Comparison of ENCODE assay signal across 14 cellular contexts in the genomic region with DNA sequence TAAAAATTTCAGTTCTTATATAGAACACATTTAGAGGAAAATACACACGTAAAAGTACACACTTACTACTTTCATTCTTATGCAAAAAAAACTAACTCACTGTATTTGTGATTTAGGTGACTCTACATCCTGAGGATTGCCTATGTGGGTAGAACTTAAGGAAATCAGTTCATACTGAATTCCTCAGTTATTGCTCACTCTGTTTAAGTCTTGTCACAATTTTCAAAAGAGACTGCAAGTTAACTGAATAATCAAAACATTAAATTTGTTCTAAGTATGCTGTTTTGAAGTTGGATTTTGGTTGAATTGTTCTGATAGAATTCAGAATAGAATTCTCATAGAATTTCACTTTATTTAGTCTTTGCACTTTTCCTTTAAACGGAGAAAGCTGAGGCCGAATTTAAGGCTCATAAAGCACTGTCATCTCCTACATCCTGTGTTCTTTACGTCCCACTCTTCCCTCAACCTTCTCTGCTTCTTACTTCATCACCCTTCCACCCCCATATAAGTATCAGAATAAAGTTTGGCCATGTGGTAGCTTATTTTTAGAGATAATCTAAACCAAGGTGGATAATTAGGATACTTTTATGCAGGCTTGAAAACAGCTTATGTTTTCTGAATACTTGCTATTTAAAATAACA. TPM values are rescaled to one million over a fixed set of nuclear protein-coding genes. Genes with fewer than 3 reads are reported as not detected.
DNase-seq lines count a peak whose midpoint lies in the region; ATAC-seq, FAIRE-seq and TF ChIP-seq lines count a peak whose summit lies in the region.
"Had no signal": no experiment of that assay in that cellular context is flagged by ENCODE, and none has a peak within 500 bp of the region (broad histone marks: within the 10 kb centered on the region; RNA-seq: fewer than 3 reads in every experiment).

No MANE protein-coding gene starts in this region.

- peaks cover 57% of the 10 kb centered on the region for H3K79me2 ChIP-seq in PC-9 (ENCODE audit: low read depth)
- H3K79me2 ChIP-seq in endothelial cell of umbilical vein (ENCODE audit: control insufficient read depth, insufficient read depth, low read length), result peaks cover 31% of the 10 kb centered on the region
- H3K79me2 ChIP-seq in osteoblast (ENCODE audit: insufficient read depth, low read length), result peaks cover 50% of the 10 kb centered on the region

- peak overlapping the region; percentile 67 for H3K9ac ChIP-seq in endothelial cell of umbilical vein (replicated peaks; ENCODE audit: extremely low read depth, insufficient read depth, low read length)
- H3K9ac ChIP-seq: KMS-11 had no signal

- no peaks in the 10 kb centered on the region for H4K20me1 ChIP-seq in PC-9 (ENCODE audit: insufficient read depth)
- H4K20me1 ChIP-seq in endothelial cell of umbilical vein (replicated peaks; ENCODE audit: control insufficient read depth, extremely low read depth, insufficient read depth, low read length), result no peaks in the 10 kb centered on the region
- H4K20me1 ChIP-seq in osteoblast (ENCODE audit: insufficient read depth, low read length), result peaks cover 6% of the 10 kb centered on the region

- peaks cover 27% of the 10 kb centered on the region for H3K36me3 ChIP-seq in PC-9 (ENCODE audit: low read depth)
- H3K36me3 ChIP-seq in endothelial cell of umbilical vein (ENCODE audit: control insufficient read depth in 2 of 2, extremely low read depth in 1 of 2, insufficient read depth in 2 of 2, low read length in 2 of 2), result peaks cover 4 to 10% of the 10 kb centered on the region in 2 experiments
- H3K36me3 ChIP-seq in osteoblast (ENCODE audit: insufficient read depth, low read length), result peaks cover 20% of the 10 kb centered on the region

- CTCF ChIA-PET in PC-9 (lab: Charles Lee) (no interaction called here), endothelial cell of umbilical vein (lab: Charles Lee) (interaction anchor here (0.6 to 1.8 kb wide), 7 partner anchors 12 to 288 kb away, joined by 3 to 7 read pairs (median 4); no protein-coding TSS in a partner anchor)

- DNase-seq in Daoy (ENCODE audit: low read depth) (peak; percentile 49), PC-9 (peak in 1 of 2 experiments; percentile 79), endothelial cell of umbilical vein (ENCODE audit: low read depth, low spot score) (peak; percentile 64), osteoblast (ENCODE audit: insufficient read length, low spot score, missing footprints) (peak; percentile 78), sciatic nerve (ENCODE audit: low spot score) (no peak)
- no peak for DNase-seq in activated CD4-positive, alpha-beta T cell treated with anti-CD3 and anti-CD28 coated beads for 4 hours
- DNase-seq in activated naive CD4-positive, alpha-beta T cell treated with Interleukin-2 at 50 U/mL for 16 hours, result no peak
- DNase-seq: amygdala; islet precursor cell; NCI-H2107; stimulated activated naive B cell treated with anti-CD40 and anti-IgM and Interleukin-4, amounts not matched to agents 10 μg/mL and 1 μg/mL and 100 μg/mL, for 72 hours had no signal

- H3F3A ChIP-seq in PC-9 (ENCODE audit: insufficient read depth, low read depth), result peaks cover 21% of the 10 kb centered on the region

- dilution Hi-C loops in endothelial cell of umbilical vein (cut with MboI; ENCODE audit: extremely low pct_ligation_motif_present, low sequenced_read_pairs), result no loop called here

- H3K4me1 ChIP-seq in PC-9 (replicated peaks; ENCODE audit: insufficient read depth), result peaks cover 20% of the 10 kb centered on the region
- peaks cover 19% of the 10 kb centered on the region for H3K4me1 ChIP-seq in endothelial cell of umbilical vein (ENCODE audit: control insufficient read depth, extremely low read depth, insufficient read depth, low read length)
- peaks cover 13% of the 10 kb centered on the region for H3K4me1 ChIP-seq in osteoblast (ENCODE audit: insufficient read depth, low read length)

- POLR2A ChIA-PET in PC-9 (lab: Charles Lee; ENCODE audit: unreplicated experiment), result interaction anchor here (0.7 kb wide), 1 partner anchor 35 kb away, joined by 3 read pairs; no protein-coding TSS in a partner anchor
- POLR2A ChIA-PET in endothelial cell of umbilical vein (lab: Charles Lee), result no interaction called here

- FAIRE-seq in endothelial cell of umbilical vein (lab: Jason Lieb, UNC), result peak; percentile 40

- H3K4me2 ChIP-seq in PC-9, result peak overlapping the region; percentile 5; the same call in 1 of the 2 replicates
- peak overlapping the region; percentile 61 for H3K4me2 ChIP-seq in endothelial cell of umbilical vein (ENCODE audit: insufficient read depth, low read length)
- H3K4me2 ChIP-seq in osteoblast (ENCODE audit: insufficient read depth, low read length), result peak overlapping the region; percentile 63
- H3K4me2 ChIP-seq: KMS-11 had no signal

- intact Hi-C loops in PC-9 (cut with micrococcal nuclease; ENCODE audit: unreplicated experiment) (no loop called here), endothelial cell of umbilical vein (cut with micrococcal nuclease) (loop anchor here (10.0 kb wide), 1 partner anchor 247 kb away; a partner anchor contains a TSS), sciatic nerve (cut with DNase I) (no loop called here)

- H3K4me3 ChIP-seq in PC-9 (no peak overlapping the region), endothelial cell of umbilical vein (replicated peaks in 1 of 3; ENCODE audit: insufficient read depth in 1 of 3, low read depth in 1 of 3, low read length in 3 of 3) (peak overlapping the region in 2 of 3 experiments; percentile 19 to 23), osteoblast (ENCODE audit: insufficient read depth, low read length) (peak overlapping the region; percentile 20)

- H2AFZ ChIP-seq in PC-9 (no peak overlapping the region), endothelial cell of umbilical vein (ENCODE audit: low read depth, low read length) (no peak overlapping the region), osteoblast (ENCODE audit: low read length) (no peak overlapping the region)

- TF ChIP-seq CTCF in PC-9 (conservative IDR thresholded peaks at IDR 0.05) (no peak), endothelial cell of umbilical vein (IDR thresholded peaks at IDR 0.05; ENCODE audit: extremely low read depth in 1 of 2, insufficient read depth in 1 of 2, low read depth in 1 of 2, low read length in 2 of 2) (no peak), osteoblast (IDR thresholded peaks at IDR 0.05; ENCODE audit: extremely low read depth, low read depth, low read length) (no peak)

- no peak for TF ChIP-seq POLR2A in endothelial cell of umbilical vein (IDR thresholded peaks at IDR 0.05; ENCODE audit: low read depth, low read length)

- H3K27me3 ChIP-seq in PC-9 (ENCODE audit: insufficient read depth, low read depth) (no peaks in the 10 kb centered on the region), endothelial cell of umbilical vein (ENCODE audit: control insufficient read depth in 2 of 2, insufficient read depth in 2 of 2, low read length in 2 of 2) (no peaks in the 10 kb centered on the region), osteoblast (ENCODE audit: insufficient read depth, low read length) (no peaks in the 10 kb centered on the region)

- H3K27ac ChIP-seq in PC-9, result peak overlapping the region; percentile 65
- peak overlapping the region; percentile 72 for H3K27ac ChIP-seq in endothelial cell of umbilical vein (ENCODE audit: insufficient read depth, low read depth, low read length)
- peak overlapping the region; percentile 38 for H3K27ac ChIP-seq in osteoblast (ENCODE audit: low read depth, low read length)
- H3K27ac ChIP-seq: KMS-11 had no signal

- BruUV-seq in PC-9 (replicated peaks; lab: Mats Ljungman, UMichigan) (no TSS peak), endothelial cell of umbilical vein (replicated peaks; lab: Mats Ljungman, UMichigan) (no TSS peak)

- H3K9me3 ChIP-seq in PC-9 (ENCODE audit: insufficient read depth, low read depth), result no peaks in the 10 kb centered on the region
- H3K9me3 ChIP-seq in endothelial cell of umbilical vein (replicated peaks; ENCODE audit: control insufficient read depth, insufficient read depth, low read length), result no peaks in the 10 kb centered on the region
- H3K9me3 ChIP-seq in osteoblast (ENCODE audit: low read depth, low read length), result no peaks in the 10 kb centered on the region

- H3K9me2 ChIP-seq in PC-9 (ENCODE audit: insufficient read depth), result no peaks in the 10 kb centered on the region

- ATAC-seq in sciatic nerve, result no peak
- ATAC-seq in HG02610 (IDR thresholded peaks at IDR 0.05; ENCODE audit: unreplicated experiment), result no peak
- ATAC-seq: stimulated activated naive B cell treated with anti-CD40 and anti-IgM and Interleukin-4, amounts not matched to agents 10 μg/mL and 1 μg/mL and 100 μg/mL, for 72 hours had no signal

- no peaks in the 10 kb centered on the region for H3K9me1 ChIP-seq in endothelial cell of umbilical vein (replicated peaks; ENCODE audit: control insufficient read depth, extremely low read depth, insufficient read depth, low read length)

TF ChIP-seq in endothelial cell of umbilical vein, 7 proteins besides CTCF, POLR2A, EP300 and RAD21:
- TF ChIP-seq FOS (IDR thresholded peaks at IDR 0.05; ENCODE audit: borderline replicate concordance, insufficient read depth, low read length) (peak; percentile 55), JUN (IDR thresholded peaks at IDR 0.05; ENCODE audit: borderline replicate concordance, insufficient read depth, insufficient read length, low read depth) (peak; percentile 3), EZH2 (IDR thresholded peaks at IDR 0.05; ENCODE audit: borderline replicate concordance, low read depth, low read length, severe bottlenecking) (no peak)

RNA-seq across cellular contexts. Expression of a gene that starts 59.8 kb away (rescaled TPM):
- 0.69 TPM in 1 of 2 replicates, not detected in the other for total RNA-seq in Daoy (2014; rRNA removed; shearing (Covaris generic))
- not detected in 2 replicates for total RNA-seq in PC-9 (2021)
- total RNA-seq in endothelial cell of umbilical vein, result not detected in 2 replicates
- not detected in 2 replicates for polyA plus RNA-seq in endothelial cell of umbilical vein
- not detected in 2 replicates for polyA plus RNA-seq in endothelial cell of umbilical vein (2011; cell fraction: cytosol; rRNA removed)
- not detected in 2 replicates for polyA plus RNA-seq in endothelial cell of umbilical vein (2011; cell fraction: nucleus; rRNA removed)
- polyA plus RNA-seq in endothelial cell of umbilical vein (2012), result not detected in 2 replicates
- polyA minus RNA-seq in endothelial cell of umbilical vein, result not detected in 2 replicates
- polyA minus RNA-seq in endothelial cell of umbilical vein (2011; cell fraction: cytosol; rRNA and poly(A)+ RNA removed), result not detected
- polyA minus RNA-seq in endothelial cell of umbilical vein (2011; cell fraction: nucleus; rRNA and poly(A)+ RNA removed), result not detected in 2 replicates
- not detected in 2 replicates for total RNA-seq in osteoblast
- not detected for total RNA-seq in sciatic nerve
- total RNA-seq: neural crest cell had no signal

Comparison
In these comparisons a context has a peak if more than half of its experiments do, and no peak if none do; other contexts are left out.
1. DNase-seq: peak in Daoy (single experiment), endothelial cell of umbilical vein (single experiment) and osteoblast (single experiment); none in sciatic nerve (single experiment), activated CD4-positive, alpha-beta T cell treated with anti-CD3 and anti-CD28 coated beads for 4 hours (0 of 2) and activated naive CD4-positive, alpha-beta T cell treated with Interleukin-2 at 50 U/mL for 16 hours (single experiment).
2. H3K4me2 ChIP-seq: peak in every context shown above with its lines; median percentile 63 in osteoblast; 61 in endothelial cell of umbilical vein; 5 in PC-9.
3. Peak in every context shown above with its lines, with median percentiles within 50 percentile points of each other: H3K27ac ChIP-seq.